Comparison of ENCODE assay signal across 1 cellular context in the genomic region with DNA sequence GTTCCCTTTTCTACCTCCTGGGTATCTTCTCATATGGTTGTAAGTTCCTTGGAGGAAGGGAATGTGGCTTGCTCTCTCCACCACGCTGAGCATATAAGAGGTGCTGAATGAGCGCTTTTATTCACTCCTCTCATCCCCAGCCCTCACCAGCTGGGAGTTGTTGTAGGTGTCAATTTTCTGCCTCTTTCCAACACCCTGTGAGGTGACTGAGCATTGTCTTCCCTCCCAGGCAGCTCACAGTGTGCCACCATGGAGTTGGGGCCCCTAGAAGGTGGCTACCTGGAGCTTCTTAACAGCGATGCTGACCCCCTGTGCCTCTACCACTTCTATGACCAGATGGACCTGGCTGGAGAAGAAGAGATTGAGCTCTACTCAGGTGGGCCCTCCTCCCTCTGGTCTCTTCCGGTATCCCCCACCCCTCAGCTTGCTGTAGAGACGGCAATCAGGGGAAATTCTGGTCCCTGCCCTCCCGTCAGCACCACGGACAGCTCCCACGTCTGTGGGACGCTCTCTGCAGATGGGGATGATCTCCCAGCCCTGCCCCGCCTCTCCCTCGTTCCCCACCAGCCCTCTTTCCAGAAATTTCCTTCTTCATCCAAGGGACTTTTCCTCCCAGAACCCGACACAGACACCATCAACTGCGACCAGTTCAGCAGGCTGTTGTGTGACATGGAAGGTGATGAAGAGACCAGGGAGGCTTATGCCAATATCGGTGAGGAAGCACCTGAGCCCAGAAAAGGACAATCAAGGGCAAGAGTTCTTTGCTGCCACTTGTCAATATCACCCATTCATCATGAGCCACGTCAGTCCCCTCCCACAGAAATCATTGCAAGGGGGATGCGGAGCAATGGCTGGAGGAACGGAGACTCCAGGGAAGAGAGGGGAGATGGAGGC.
TF ChIP-seq lines count a peak whose summit lies in the region.

No MANE protein-coding gene starts in this region.

TF ChIP-seq in A549, 52 proteins besides CTCF, POLR2A, EP300 and RAD21:
- TF ChIP-seq GATA3 (IDR thresholded peaks at IDR 0.05; ENCODE audit: borderline replicate concordance) (no peak), SREBF2 (IDR thresholded peaks at IDR 0.05) (no peak), EHF (CRISPR knock-in tag; IDR thresholded peaks at IDR 0.05) (no peak), EHMT2 (IDR thresholded peaks at IDR 0.05; ENCODE audit: low read depth) (peak; percentile 56; the same call in 1 of the 2 replicates), CHD2 (IDR thresholded peaks at IDR 0.05; ENCODE audit: low read length, partially characterized antibody) (no peak), JUNB (IDR thresholded peaks at IDR 0.05) (no peak), BHLHE40 (IDR thresholded peaks at IDR 0.05; ENCODE audit: low read depth, low read length) (no peak), MAFK (IDR thresholded peaks at IDR 0.05; ENCODE audit: partially characterized antibody) (peak; percentile 6), ZNF302 (CRISPR knock-in tag; IDR thresholded peaks at IDR 0.05) (no peak), ESRRA (IDR thresholded peaks at IDR 0.05; ENCODE audit: borderline replicate concordance, low read length) (no peak), CBX8 (IDR thresholded peaks at IDR 0.05) (no peak), TP53 (CRISPR knock-in tag; IDR thresholded peaks at IDR 0.05) (no peak), SMC3 (IDR thresholded peaks at IDR 0.05) (no peak), KDM5A (IDR thresholded peaks at IDR 0.05) (no peak), HDAC2 (IDR thresholded peaks at IDR 0.05) (no peak)
- TF ChIP-seq, protein P1, sequence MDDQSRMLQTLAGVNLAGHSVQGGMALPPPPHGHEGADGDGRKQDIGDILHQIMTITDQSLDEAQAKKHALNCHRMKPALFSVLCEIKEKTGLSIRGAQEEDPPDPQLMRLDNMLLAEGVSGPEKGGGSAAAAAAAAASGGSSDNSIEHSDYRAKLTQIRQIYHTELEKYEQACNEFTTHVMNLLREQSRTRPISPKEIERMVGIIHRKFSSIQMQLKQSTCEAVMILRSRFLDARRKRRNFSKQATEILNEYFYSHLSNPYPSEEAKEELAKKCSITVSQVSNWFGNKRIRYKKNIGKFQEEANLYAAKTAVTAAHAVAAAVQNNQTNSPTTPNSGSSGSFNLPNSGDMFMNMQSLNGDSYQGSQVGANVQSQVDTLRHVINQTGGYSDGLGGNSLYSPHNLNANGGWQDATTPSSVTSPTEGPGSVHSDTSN (IDR thresholded peaks at IDR 0.05), result no peak
- TF ChIP-seq, protein P2, sequence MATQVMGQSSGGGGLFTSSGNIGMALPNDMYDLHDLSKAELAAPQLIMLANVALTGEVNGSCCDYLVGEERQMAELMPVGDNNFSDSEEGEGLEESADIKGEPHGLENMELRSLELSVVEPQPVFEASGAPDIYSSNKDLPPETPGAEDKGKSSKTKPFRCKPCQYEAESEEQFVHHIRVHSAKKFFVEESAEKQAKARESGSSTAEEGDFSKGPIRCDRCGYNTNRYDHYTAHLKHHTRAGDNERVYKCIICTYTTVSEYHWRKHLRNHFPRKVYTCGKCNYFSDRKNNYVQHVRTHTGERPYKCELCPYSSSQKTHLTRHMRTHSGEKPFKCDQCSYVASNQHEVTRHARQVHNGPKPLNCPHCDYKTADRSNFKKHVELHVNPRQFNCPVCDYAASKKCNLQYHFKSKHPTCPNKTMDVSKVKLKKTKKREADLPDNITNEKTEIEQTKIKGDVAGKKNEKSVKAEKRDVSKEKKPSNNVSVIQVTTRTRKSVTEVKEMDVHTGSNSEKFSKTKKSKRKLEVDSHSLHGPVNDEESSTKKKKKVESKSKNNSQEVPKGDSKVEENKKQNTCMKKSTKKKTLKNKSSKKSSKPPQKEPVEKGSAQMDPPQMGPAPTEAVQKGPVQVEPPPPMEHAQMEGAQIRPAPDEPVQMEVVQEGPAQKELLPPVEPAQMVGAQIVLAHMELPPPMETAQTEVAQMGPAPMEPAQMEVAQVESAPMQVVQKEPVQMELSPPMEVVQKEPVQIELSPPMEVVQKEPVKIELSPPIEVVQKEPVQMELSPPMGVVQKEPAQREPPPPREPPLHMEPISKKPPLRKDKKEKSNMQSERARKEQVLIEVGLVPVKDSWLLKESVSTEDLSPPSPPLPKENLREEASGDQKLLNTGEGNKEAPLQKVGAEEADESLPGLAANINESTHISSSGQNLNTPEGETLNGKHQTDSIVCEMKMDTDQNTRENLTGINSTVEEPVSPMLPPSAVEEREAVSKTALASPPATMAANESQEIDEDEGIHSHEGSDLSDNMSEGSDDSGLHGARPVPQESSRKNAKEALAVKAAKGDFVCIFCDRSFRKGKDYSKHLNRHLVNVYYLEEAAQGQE (IDR thresholded peaks at IDR 0.05), result peak; percentile 94
- TF ChIP-seq, protein P3, sequence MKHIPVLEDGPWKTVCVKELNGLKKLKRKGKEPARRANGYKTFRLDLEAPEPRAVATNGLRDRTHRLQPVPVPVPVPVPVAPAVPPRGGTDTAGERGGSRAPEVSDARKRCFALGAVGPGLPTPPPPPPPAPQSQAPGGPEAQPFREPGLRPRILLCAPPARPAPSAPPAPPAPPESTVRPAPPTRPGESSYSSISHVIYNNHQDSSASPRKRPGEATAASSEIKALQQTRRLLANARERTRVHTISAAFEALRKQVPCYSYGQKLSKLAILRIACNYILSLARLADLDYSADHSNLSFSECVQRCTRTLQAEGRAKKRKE (CRISPR knock-in tag; IDR thresholded peaks at IDR 0.05; ENCODE audit: low read depth), result no peak
- TF ChIP-seq, protein P4, sequence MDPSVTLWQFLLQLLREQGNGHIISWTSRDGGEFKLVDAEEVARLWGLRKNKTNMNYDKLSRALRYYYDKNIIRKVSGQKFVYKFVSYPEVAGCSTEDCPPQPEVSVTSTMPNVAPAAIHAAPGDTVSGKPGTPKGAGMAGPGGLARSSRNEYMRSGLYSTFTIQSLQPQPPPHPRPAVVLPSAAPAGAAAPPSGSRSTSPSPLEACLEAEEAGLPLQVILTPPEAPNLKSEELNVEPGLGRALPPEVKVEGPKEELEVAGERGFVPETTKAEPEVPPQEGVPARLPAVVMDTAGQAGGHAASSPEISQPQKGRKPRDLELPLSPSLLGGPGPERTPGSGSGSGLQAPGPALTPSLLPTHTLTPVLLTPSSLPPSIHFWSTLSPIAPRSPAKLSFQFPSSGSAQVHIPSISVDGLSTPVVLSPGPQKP (IDR thresholded peaks at IDR 0.05; ENCODE audit: low read depth, low read length), result no peak
- TF ChIP-seq, protein P5, sequence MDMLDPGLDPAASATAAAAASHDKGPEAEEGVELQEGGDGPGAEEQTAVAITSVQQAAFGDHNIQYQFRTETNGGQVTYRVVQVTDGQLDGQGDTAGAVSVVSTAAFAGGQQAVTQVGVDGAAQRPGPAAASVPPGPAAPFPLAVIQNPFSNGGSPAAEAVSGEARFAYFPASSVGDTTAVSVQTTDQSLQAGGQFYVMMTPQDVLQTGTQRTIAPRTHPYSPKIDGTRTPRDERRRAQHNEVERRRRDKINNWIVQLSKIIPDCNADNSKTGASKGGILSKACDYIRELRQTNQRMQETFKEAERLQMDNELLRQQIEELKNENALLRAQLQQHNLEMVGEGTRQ (IDR thresholded peaks at IDR 0.05), result no peak
- TF ChIP-seq, protein P6, sequence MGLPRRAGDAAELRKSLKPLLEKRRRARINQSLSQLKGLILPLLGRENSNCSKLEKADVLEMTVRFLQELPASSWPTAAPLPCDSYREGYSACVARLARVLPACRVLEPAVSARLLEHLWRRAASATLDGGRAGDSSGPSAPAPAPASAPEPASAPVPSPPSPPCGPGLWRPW (IDR thresholded peaks at IDR 0.05), result no peak
